7 cellular contexts compared by ENCODE assay signal in the genomic region with DNA sequence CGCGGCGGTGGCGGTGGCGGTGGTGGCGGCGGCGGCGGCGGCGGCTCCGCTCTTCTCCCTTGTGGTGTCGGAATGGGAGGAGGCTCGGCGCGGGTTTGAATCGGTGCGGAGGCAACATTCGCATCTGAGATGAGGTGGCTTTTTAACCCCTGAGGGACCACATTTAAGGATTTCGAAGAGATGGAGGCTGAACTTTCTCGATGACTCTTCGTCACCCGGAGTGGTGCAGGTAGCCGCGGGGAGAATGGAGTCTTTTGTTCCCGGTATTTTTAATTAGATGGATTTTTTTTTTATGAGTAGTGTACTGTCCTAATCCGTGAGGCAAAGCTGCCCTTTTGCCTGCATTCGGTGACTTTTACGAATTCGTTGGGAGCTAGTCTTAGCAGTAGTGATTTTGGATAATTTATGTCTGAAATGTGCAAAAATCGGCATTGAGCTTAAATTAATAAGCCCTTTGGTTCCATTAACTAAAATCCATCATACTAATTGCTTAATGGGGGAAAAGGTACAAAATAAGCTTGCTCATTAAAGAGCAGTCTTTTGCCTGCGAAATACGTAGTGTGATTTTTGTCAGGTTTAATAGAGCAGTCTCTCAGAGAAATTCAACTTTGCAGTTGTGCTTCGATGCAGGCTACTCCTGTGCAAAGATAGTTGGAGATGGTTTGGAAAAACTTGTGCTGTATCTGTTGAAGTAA.
DNase-seq lines count a peak whose midpoint lies in the region; ATAC-seq, FAIRE-seq and TF ChIP-seq lines count a peak whose summit lies in the region.

No MANE protein-coding gene starts in this region.

- H3K27ac Mint-ChIP-seq in astrocyte (ENCODE audit: unreplicated experiment), result peak overlapping the region; percentile 97
- H3K27ac Mint-ChIP-seq in stimulated activated memory B cell treated with anti-CD40 and anti-IgM and Interleukin-4, amounts not matched to agents 10 μg/mL and 1 μg/mL and 100 μg/mL, for 72 hours, result no peak overlapping the region

- no peaks in the 10 kb centered on the region for H3K9me1 ChIP-seq in keratinocyte (ENCODE audit: control insufficient read depth, extremely low read depth, insufficient read depth, low read length)

- under 1% methylated on average over 34 of the region's 34 CpGs for WGBS in HUES64

- BruUV-seq in PC-9 (replicated peaks; lab: Mats Ljungman, UMichigan), result no TSS peak

- H2AFZ ChIP-seq in astrocyte (ENCODE audit: low read depth, low read length) (no peak overlapping the region), keratinocyte (ENCODE audit: control insufficient read depth, low read length) (peak overlapping the region; percentile 56), PC-9 (no peak overlapping the region)

- H3K4me2 ChIP-seq in astrocyte (ENCODE audit: low read length) (peak overlapping the region; percentile 97), keratinocyte (ENCODE audit: control insufficient read depth, extremely low read depth, insufficient read depth, low read depth, low read length) (peak overlapping the region; percentile 92), PC-9 (no peak overlapping the region)

- H3K36me3 Mint-ChIP-seq in astrocyte (ENCODE audit: low read depth, unreplicated experiment), result no peaks in the 10 kb centered on the region
- peaks cover 5% of the 10 kb centered on the region for H3K36me3 Mint-ChIP-seq in stimulated activated memory B cell treated with anti-CD40 and anti-IgM and Interleukin-4, amounts not matched to agents 10 μg/mL and 1 μg/mL and 100 μg/mL, for 72 hours

- DNase-seq in astrocyte (ENCODE audit: low read depth), result peak; percentile 50
- DNase-seq in keratinocyte (ENCODE audit: low read depth, low spot score), result no peak
- no peak for DNase-seq in PC-9
- DNase-seq in ureter (ENCODE audit: low spot score), result no peak

- H3F3A ChIP-seq in PC-9 (ENCODE audit: insufficient read depth, low read depth), result no peaks in the 10 kb centered on the region

- FAIRE-seq in astrocyte (lab: Jason Lieb, UNC), result no peak
- FAIRE-seq in keratinocyte (lab: Jason Lieb, UNC), result no peak

- peak overlapping the region; percentile 97 for H3K4me3 Mint-ChIP-seq in astrocyte (ENCODE audit: unreplicated experiment)
- peak overlapping the region; percentile 44 for H3K4me3 Mint-ChIP-seq in stimulated activated memory B cell treated with anti-CD40 and anti-IgM and Interleukin-4, amounts not matched to agents 10 μg/mL and 1 μg/mL and 100 μg/mL, for 72 hours

- no peaks in the 10 kb centered on the region for H3K36me3 ChIP-seq in HUES64 (ENCODE audit: insufficient read depth, low read length)
- no peaks in the 10 kb centered on the region for H3K36me3 ChIP-seq in astrocyte (ENCODE audit: insufficient read depth, low read length)
- no peaks in the 10 kb centered on the region for H3K36me3 ChIP-seq in keratinocyte (ENCODE audit: control insufficient read depth in 2 of 2, extremely low read depth in 1 of 2, insufficient read depth in 2 of 2, low read length in 2 of 2)
- H3K36me3 ChIP-seq in PC-9 (ENCODE audit: low read depth), result no peaks in the 10 kb centered on the region

- no peak for TF ChIP-seq CTCF in astrocyte (IDR thresholded peaks at IDR 0.05; ENCODE audit: insufficient read depth, low read depth, low read length)
- no peak for TF ChIP-seq CTCF in keratinocyte (optimal IDR thresholded peaks at IDR 0.05 in 1 of 3, IDR thresholded peaks at IDR 0.05 in 1 of 3, conservative IDR thresholded peaks at IDR 0.05 in 1 of 3; ENCODE audit: extremely low read depth in 1 of 3, insufficient read depth in 2 of 3, low read length in 3 of 3)
- TF ChIP-seq CTCF in PC-9 (conservative IDR thresholded peaks at IDR 0.05), result no peak

- H3K79me2 ChIP-seq in astrocyte (ENCODE audit: insufficient read depth, low read length), result peaks cover 50% of the 10 kb centered on the region
- no peaks in the 10 kb centered on the region for H3K79me2 ChIP-seq in keratinocyte (ENCODE audit: control insufficient read depth, insufficient read depth, low read length)
- H3K79me2 ChIP-seq in PC-9 (ENCODE audit: low read depth), result no peaks in the 10 kb centered on the region

- peak overlapping the region; percentile 90; the same call in 1 of the 2 replicates for H3K27ac ChIP-seq in HUES64 (ENCODE audit: low read depth, low read length)
- H3K27ac ChIP-seq in astrocyte (ENCODE audit: low read depth, low read length), result peak overlapping the region; percentile 48
- H3K27ac ChIP-seq in keratinocyte (ENCODE audit: control insufficient read depth, insufficient read depth, low read length), result peak overlapping the region; percentile 61
- no peak overlapping the region for H3K27ac ChIP-seq in PC-9

- intact Hi-C loops in PC-9 (cut with micrococcal nuclease; ENCODE audit: unreplicated experiment), result no loop called here

- no peaks in the 10 kb centered on the region for H3K9me2 ChIP-seq in PC-9 (ENCODE audit: insufficient read depth)

- H3K4me1 ChIP-seq in HUES64 (ENCODE audit: insufficient read depth, low read length) (peaks cover 48% of the 10 kb centered on the region), astrocyte (ENCODE audit: insufficient read depth, low read length) (no peaks in the 10 kb centered on the region), keratinocyte (ENCODE audit: control insufficient read depth, extremely low read depth, insufficient read depth, low read length) (no peaks in the 10 kb centered on the region), PC-9 (replicated peaks; ENCODE audit: insufficient read depth) (no peaks in the 10 kb centered on the region)

- H3K27me3 ChIP-seq in HUES64 (ENCODE audit: insufficient read depth, low read length) (peaks cover 17% of the 10 kb centered on the region), astrocyte (ENCODE audit: insufficient read depth, low read length) (no peaks in the 10 kb centered on the region), keratinocyte (ENCODE audit: control insufficient read depth, extremely low read depth, insufficient read depth, low read length) (peaks cover 4% of the 10 kb centered on the region), PC-9 (ENCODE audit: insufficient read depth, low read depth) (no peaks in the 10 kb centered on the region)

- CTCF ChIA-PET in PC-9 (lab: Charles Lee), result no interaction called here

- H4K20me1 ChIP-seq in astrocyte (ENCODE audit: insufficient read depth, low read length) (peaks cover 24% of the 10 kb centered on the region), keratinocyte (ENCODE audit: control insufficient read depth, extremely low read depth, insufficient read depth, low read length) (no peaks in the 10 kb centered on the region), PC-9 (ENCODE audit: insufficient read depth) (no peaks in the 10 kb centered on the region)

- ATAC-seq in GM18502 (IDR thresholded peaks at IDR 0.05; ENCODE audit: poor library complexity, unreplicated experiment), result peak; percentile 23
- ATAC-seq in stimulated activated memory B cell treated with anti-CD40 and anti-IgM and Interleukin-4, amounts not matched to agents 10 μg/mL and 1 μg/mL and 100 μg/mL, for 72 hours, result no peak

- H3K9me3 ChIP-seq in HUES64 (ENCODE audit: insufficient read depth, low read depth, low read length) (no peaks in the 10 kb centered on the region), astrocyte (ENCODE audit: insufficient read depth, low read depth, low read length) (no peaks in the 10 kb centered on the region), keratinocyte (ENCODE audit: control insufficient read depth, low read depth, low read length) (no peaks in the 10 kb centered on the region), PC-9 (ENCODE audit: insufficient read depth, low read depth) (no peaks in the 10 kb centered on the region)

- dilution Hi-C loops in keratinocyte (cut with MboI; ENCODE audit: extremely low pct_ligation_motif_present, low sequenced_read_pairs), result no loop called here

- peak overlapping the region; percentile 77 for H3K9ac ChIP-seq in HUES64 (ENCODE audit: low read depth, low read length)
- H3K9ac ChIP-seq in astrocyte (ENCODE audit: low read length), result peak overlapping the region; percentile 90
- peak overlapping the region; percentile 79 for H3K9ac ChIP-seq in keratinocyte (ENCODE audit: control insufficient read depth, extremely low read depth, insufficient read depth, low read length)

- no peaks in the 10 kb centered on the region for H3K27me3 Mint-ChIP-seq in astrocyte (ENCODE audit: low read depth, unreplicated experiment)
- H3K27me3 Mint-ChIP-seq in stimulated activated memory B cell treated with anti-CD40 and anti-IgM and Interleukin-4, amounts not matched to agents 10 μg/mL and 1 μg/mL and 100 μg/mL, for 72 hours, result peaks cover 65% of the 10 kb centered on the region

- no peaks in the 10 kb centered on the region for H3K9me3 Mint-ChIP-seq in astrocyte (ENCODE audit: unreplicated experiment)
- no peaks in the 10 kb centered on the region for H3K9me3 Mint-ChIP-seq in stimulated activated memory B cell treated with anti-CD40 and anti-IgM and Interleukin-4, amounts not matched to agents 10 μg/mL and 1 μg/mL and 100 μg/mL, for 72 hours

- H3K4me1 Mint-ChIP-seq in astrocyte (ENCODE audit: low read depth, unreplicated experiment), result peaks cover 11% of the 10 kb centered on the region
- H3K4me1 Mint-ChIP-seq in stimulated activated memory B cell treated with anti-CD40 and anti-IgM and Interleukin-4, amounts not matched to agents 10 μg/mL and 1 μg/mL and 100 μg/mL, for 72 hours, result peaks cover 18% of the 10 kb centered on the region

- POLR2A ChIA-PET in PC-9 (lab: Charles Lee; ENCODE audit: unreplicated experiment), result no interaction called here

- H3K4me3 ChIP-seq in HUES64 (ENCODE audit: low read length) (peak overlapping the region; percentile 78), astrocyte (ENCODE audit: insufficient read depth, low read depth, low read length) (peak overlapping the region; percentile 92), keratinocyte (ENCODE audit: control insufficient read depth in 2 of 3, extremely low read depth in 1 of 3, insufficient read depth in 2 of 3, low read depth in 1 of 3, low read length in 3 of 3) (peak overlapping the region; percentile 69 to 88 (median 85)), PC-9 (no peak overlapping the region)
